In the genomic region with DNA sequence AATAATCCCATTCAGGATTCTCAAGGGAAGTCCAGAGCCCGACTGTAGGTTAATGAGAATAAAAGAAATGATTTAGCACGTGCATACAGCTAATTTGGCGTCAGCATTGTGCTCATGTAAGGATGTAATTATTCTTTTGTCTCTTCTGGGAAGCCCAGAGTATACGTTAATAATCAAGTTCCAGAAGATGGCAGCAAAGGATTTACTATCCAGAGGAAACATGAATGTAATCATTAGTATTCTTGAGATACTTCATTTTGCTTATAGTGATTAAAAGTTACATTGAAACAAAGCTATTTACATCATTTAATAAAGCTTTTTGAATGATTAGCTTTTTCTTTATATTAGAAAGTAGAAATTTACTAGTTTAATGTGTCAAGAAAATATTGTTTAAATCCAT, we compare ENCODE assay signal across 7 cellular contexts. TPM values are rescaled to one million over a fixed set of nuclear protein-coding genes. Genes with fewer than 3 reads are reported as not detected.
DNase-seq lines count a peak whose midpoint lies in the region; TF ChIP-seq lines count a peak whose summit lies in the region.

No MANE protein-coding gene starts in this region.

- TF ChIP-seq POLR2A in Peyer's patch (IDR thresholded peaks at IDR 0.05): no peak

- no peaks in the 10 kb centered on the region for H3K36me3 ChIP-seq in HEK293 (ENCODE audit: control insufficient read depth in 2 of 2, insufficient read depth in 1 of 2, low read length in 2 of 2)
- no peaks in the 10 kb centered on the region for H3K36me3 ChIP-seq in Peyer's patch

- CTCF ChIA-PET in HEK293 (lab: Yijun Ruan, JAX): interaction anchor here (0.6 to 2.3 kb wide), 7 partner anchors 10 to 568 kb away, joined by 3 to 13 read pairs (median 4); no protein-coding TSS in a partner anchor

- H3K27ac ChIP-seq in HEK293 (ENCODE audit: extremely low read depth, low read depth, low read length) (no peak overlapping the region), Peyer's patch (no peak overlapping the region)

- DNase-seq in NCI-H748 treated with DMSO at 0.1 percent for 48 hours (lab: John Stamatoyannopoulos, UW): peak; percentile 44
- peak; percentile 70 for DNase-seq in epithelial cell of esophagus (ENCODE audit: low read depth)
- DNase-seq in renal cortical epithelial cell (ENCODE audit: low read depth): peak; percentile 70
- DNase-seq in mesenteric fat pad (ENCODE audit: low spot score): no peak
- no peak for DNase-seq in stimulated activated CD4-positive, alpha-beta T cell treated with anti-CD3 and anti-CD28 coated beads, Interleukin-2, amount 100 ng/mL, for 24 hours
- DNase-seq in Peyer's patch: no peak

- no peaks in the 10 kb centered on the region for H3K27me3 ChIP-seq in Peyer's patch

- H3K4me3 ChIP-seq in HEK293 (ENCODE audit: low read depth, low read length) (no peak overlapping the region), epithelial cell of esophagus (ENCODE audit: low read length) (no peak overlapping the region), Peyer's patch (no peak overlapping the region)

- TF ChIP-seq CTCF in HEK293 (tag by site-specific recombination; IDR thresholded peaks at IDR 0.05) (peak; percentile 22), epithelial cell of esophagus (IDR thresholded peaks at IDR 0.05; ENCODE audit: insufficient read depth, low read depth, low read length, missing control alignments) (peak; percentile 49), Peyer's patch (IDR thresholded peaks at IDR 0.05) (peak in 2 of 6 experiments; percentile 12 to 20)

- POLR2A ChIA-PET in HEK293 (lab: Yijun Ruan, JAX): no interaction called here

- H3K9me3 ChIP-seq in HEK293 (ENCODE audit: control insufficient read depth, insufficient read depth, low read depth, low read length): no peaks in the 10 kb centered on the region
- no peaks in the 10 kb centered on the region for H3K9me3 ChIP-seq in Peyer's patch

- H3K4me1 ChIP-seq in HEK293 (ENCODE audit: control insufficient read depth, insufficient read depth, low read length) (no peaks in the 10 kb centered on the region), Peyer's patch (no peaks in the 10 kb centered on the region)

TF ChIP-seq in HEK293, 187 proteins besides CTCF, POLR2A, EP300 and RAD21:
- 0 out of 2 replicates have a peak, but pooled peaks have one; percentile 20 for TF ChIP-seq ZNF660 (tag by site-specific recombination; IDR thresholded peaks at IDR 0.05)
- no peak for TF ChIP-seq ZNF132 (tag by site-specific recombination; IDR thresholded peaks at IDR 0.05; ENCODE audit: borderline replicate concordance)
- peak; percentile 67 for TF ChIP-seq ZNF654 (tag by site-specific recombination; IDR thresholded peaks at IDR 0.05; ENCODE audit: low read depth)
- TF ChIP-seq HOXA7 (CRISPR knock-in tag; IDR thresholded peaks at IDR 0.05; ENCODE audit: borderline replicate concordance): no peak
- TF ChIP-seq SP2 (tag by site-specific recombination; IDR thresholded peaks at IDR 0.05): no peak
TF ChIP-seq in HEK293: peak in this region for 2.

RNA-seq across cellular contexts. Expression of a gene that starts 27.1 kb away (rescaled TPM):
- total RNA-seq in renal cortical epithelial cell: 10.6 and 44.4 TPM in 2 replicates
- 4.9 TPM for total RNA-seq in mesenteric fat pad
- total RNA-seq in Peyer's patch: 1 to 10 TPM in 3 of 4 donors, under 1 TPM in 1; 0.18 to 5.0 (median 2.1) TPM

Comparison
In these comparisons a context has a peak if more than half of its experiments do, and no peak if none do; other contexts are left out.
1. DNase-seq: peak in NCI-H748 treated with DMSO at 0.1 percent for 48 hours (single experiment), epithelial cell of esophagus (single experiment) and renal cortical epithelial cell (single experiment); none in mesenteric fat pad (single experiment), stimulated activated CD4-positive, alpha-beta T cell treated with anti-CD3 and anti-CD28 coated beads, Interleukin-2, amount 100 ng/mL, for 24 hours (0 of 2) and Peyer's patch (0 of 3).